In the genomic region with DNA sequence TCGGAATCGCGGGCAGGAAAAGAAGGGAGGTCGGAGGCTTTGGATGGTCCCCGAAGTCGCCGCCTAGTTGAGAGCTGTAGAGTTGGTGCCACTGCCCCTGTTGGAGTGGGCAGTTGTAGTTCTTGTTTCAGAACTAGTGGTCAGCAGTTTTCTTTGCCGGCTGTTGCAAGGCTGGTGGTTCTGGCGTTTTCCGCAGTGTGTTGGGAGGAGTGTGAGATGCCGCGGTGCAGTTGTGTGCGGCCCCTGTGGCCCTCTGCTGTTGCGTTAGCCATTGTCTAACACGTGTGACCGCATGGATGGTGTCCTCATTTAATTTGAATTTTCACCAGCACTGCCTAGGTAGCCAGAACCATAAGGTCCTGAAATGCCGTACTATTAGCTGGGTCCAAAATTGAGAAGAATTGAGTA, we compare ENCODE assay signal across 8 cellular contexts. TPM values are rescaled to one million over a fixed set of nuclear protein-coding genes. Genes with fewer than 3 reads are reported as not detected.
A peak's percentile ranks its signal among the peaks of the same experiment; 100 is the strongest.
DNase-seq lines count a peak whose midpoint lies in the region; ATAC-seq and TF ChIP-seq lines count a peak whose summit lies in the region.

No MANE protein-coding gene starts in this region.

- no peaks in the 10 kb centered on the region for H3K9me3 Mint-ChIP-seq in activated naive CD4-positive, alpha-beta T cell treated with anti-CD3 and anti-CD28 coated beads, Interleukin-2, amount 50 U/mL, for 72 hours

- H2AFZ ChIP-seq in smooth muscle cell (ENCODE audit: low read depth), result no peak overlapping the region

- ATAC-seq in activated naive CD4-positive, alpha-beta T cell treated with anti-CD3 and anti-CD28 coated beads, Interleukin-2, amount 50 U/mL, for 72 hours, result no peak
- no peak for ATAC-seq in HG02798 (IDR thresholded peaks at IDR 0.05; ENCODE audit: poor library complexity, unreplicated experiment)

- H3K9ac ChIP-seq in smooth muscle cell (ENCODE audit: low read depth), result peak overlapping the region; percentile 100

- H4K20me1 ChIP-seq in smooth muscle cell (ENCODE audit: low read depth), result peaks cover 79% of the 10 kb centered on the region

- H3K4me3 ChIP-seq in iPS-11a (ENCODE audit: low read depth, low read length), result peak overlapping the region; percentile 89
- peak overlapping the region; percentile 99 for H3K4me3 ChIP-seq in smooth muscle cell

- no peaks in the 10 kb centered on the region for H3K27me3 ChIP-seq in smooth muscle cell (ENCODE audit: low read depth)

- H3K27ac ChIP-seq in smooth muscle cell (ENCODE audit: low read depth), result peak overlapping the region; percentile 96

- peaks cover 79% of the 10 kb centered on the region for H3K79me2 ChIP-seq in smooth muscle cell (ENCODE audit: low read depth)

- peaks cover 25 to 31% of the 10 kb centered on the region in 2 donors for H3K36me3 Mint-ChIP-seq in activated naive CD4-positive, alpha-beta T cell treated with anti-CD3 and anti-CD28 coated beads, Interleukin-2, amount 50 U/mL, for 72 hours

- WGBS in smooth muscle cell (ENCODE audit: low lambda C conversion rate), result 6% methylated on average over 17 of the region's 17 CpGs

- peaks cover 55% of the 10 kb centered on the region for H3K4me1 ChIP-seq in smooth muscle cell (ENCODE audit: low read depth)

- TF ChIP-seq CTCF in smooth muscle cell (IDR thresholded peaks at IDR 0.05; ENCODE audit: borderline replicate concordance, insufficient read depth, poor library complexity, severe bottlenecking), result no peak

- H3K4me2 ChIP-seq in smooth muscle cell, result peak overlapping the region; percentile 88

- DNase-seq in SIG-M5 treated with dmso at 0.1 percent for 504 hours (lab: John Stamatoyannopoulos, UW; ENCODE audit: unreplicated experiment) (peak; percentile 33), SIG-M5 (lab: John Stamatoyannopoulos, UW) (no peak), smooth muscle cell (lab: John Stamatoyannopoulos, UW; ENCODE audit: unreplicated experiment) (no peak), DMS79 treated with DMSO at 0.1 percent for 48 hours (lab: John Stamatoyannopoulos, UW) (no peak)
- DNase-seq in activated naive CD4-positive, alpha-beta T cell treated with anti-CD3 and anti-CD28 coated beads, Interleukin-2, amount 50 U/mL, for 72 hours (ENCODE audit: low spot score in 2 of 2), result no peak
- DNase-seq in activated CD8-positive, alpha-beta memory T cell treated with anti-CD3 and anti-CD28 coated beads for 24 hours, result no peak

- peak overlapping the region; percentile 97 to 99 for H3K27ac Mint-ChIP-seq in activated naive CD4-positive, alpha-beta T cell treated with anti-CD3 and anti-CD28 coated beads, Interleukin-2, amount 50 U/mL, for 72 hours

- H3K9me3 ChIP-seq in smooth muscle cell (replicated peaks; ENCODE audit: low read depth), result no peaks in the 10 kb centered on the region

- peaks cover 23% of the 10 kb centered on the region for H3F3A ChIP-seq in smooth muscle cell (ENCODE audit: low read depth)

- H3K36me3 ChIP-seq in smooth muscle cell (ENCODE audit: low read depth), result no peaks in the 10 kb centered on the region

RNA-seq across cellular contexts. Expression of a gene that starts 1.4 kb away (rescaled TPM):
- total RNA-seq in activated naive CD4-positive, alpha-beta T cell treated with anti-CD3 and anti-CD28 coated beads, Interleukin-2, amount 50 U/mL, for 72 hours, result 100 to 1,000 TPM; 308 to 333 TPM
- total RNA-seq in smooth muscle cell, result 209 and 237 TPM in 2 replicates
- 615 and 698 TPM in 2 replicates for polyA plus RNA-seq in smooth muscle cell

RNA-seq across cellular contexts. Expression of a gene that starts 19.2 kb away (rescaled TPM):
- 10 to 100 TPM; 17.6 to 19.4 TPM for total RNA-seq in activated naive CD4-positive, alpha-beta T cell treated with anti-CD3 and anti-CD28 coated beads, Interleukin-2, amount 50 U/mL, for 72 hours
- total RNA-seq in smooth muscle cell, result 5.2 and 7.6 TPM in 2 replicates
- 18.7 and 31.1 TPM in 2 replicates for polyA plus RNA-seq in smooth muscle cell

RNA-seq across cellular contexts. Expression of a gene that starts 25.2 kb away (rescaled TPM):
- total RNA-seq in activated naive CD4-positive, alpha-beta T cell treated with anti-CD3 and anti-CD28 coated beads, Interleukin-2, amount 50 U/mL, for 72 hours, result 10 to 100 TPM; 50.6 to 52.5 TPM
- total RNA-seq in smooth muscle cell, result 72.8 and 83.4 TPM in 2 replicates
- polyA plus RNA-seq in smooth muscle cell, result 169 and 178 TPM in 2 replicates

RNA-seq across cellular contexts. Expression of a gene that starts 56.2 kb away (rescaled TPM):
- 100 to 1,000 TPM; 206 to 293 TPM for total RNA-seq in activated naive CD4-positive, alpha-beta T cell treated with anti-CD3 and anti-CD28 coated beads, Interleukin-2, amount 50 U/mL, for 72 hours
- 165 and 205 TPM in 2 replicates for total RNA-seq in smooth muscle cell
- 460 and 465 TPM in 2 replicates for polyA plus RNA-seq in smooth muscle cell
